ENCODE assay signal across 8 cellular contexts in the genomic region with DNA sequence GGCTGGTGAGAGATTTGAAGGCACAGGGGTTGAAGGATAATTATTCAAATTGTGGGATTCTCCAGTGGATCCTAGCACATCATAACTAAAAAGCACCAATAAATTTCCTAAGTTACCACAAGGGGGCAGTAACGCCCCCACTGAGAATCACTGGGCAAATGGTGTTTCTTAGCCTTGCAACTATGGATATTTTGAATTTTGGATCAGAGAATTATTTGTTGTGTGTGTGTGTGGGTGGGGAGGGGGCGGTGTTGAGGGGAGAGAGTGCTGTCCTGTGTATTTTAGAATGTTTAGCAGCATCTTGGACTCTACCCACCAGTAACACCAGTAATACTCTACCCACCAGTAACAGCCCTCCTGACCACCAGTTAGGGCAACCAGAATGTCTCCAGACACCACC.
DNase-seq lines count a peak whose midpoint lies in the region; ATAC-seq, FAIRE-seq and TF ChIP-seq lines count a peak whose summit lies in the region.

No MANE protein-coding gene starts in this region.

- H3K27ac Mint-ChIP-seq in stimulated activated naive B cell treated with anti-CD40 and anti-IgM and Interleukin-4, amounts not matched to agents 10 μg/mL and 1 μg/mL and 100 μg/mL, for 72 hours: no peak overlapping the region

- no peak overlapping the region for H3K4me3 Mint-ChIP-seq in stimulated activated naive B cell treated with anti-CD40 and anti-IgM and Interleukin-4, amounts not matched to agents 10 μg/mL and 1 μg/mL and 100 μg/mL, for 72 hours

- no peak for DNase-seq in BE2C
- DNase-seq in GM18507 (ENCODE audit: extremely low spot score, insufficient read length, low read depth): peak; percentile 8
- no peak for DNase-seq in WERI-Rb-1
- peak; percentile 61 for DNase-seq in iPS-NIHi7 (ENCODE audit: extremely low spot score)
- no peak for DNase-seq in uterus
- no peak for DNase-seq in COR-L47 (lab: John Stamatoyannopoulos, UW)
- DNase-seq in stimulated activated naive B cell treated with anti-CD40 and anti-IgM and Interleukin-4, amounts not matched to agents 10 μg/mL and 1 μg/mL and 100 μg/mL, for 72 hours: no peak

- peaks cover 0 to 2% of the 10 kb centered on the region in 2 donors for H3K36me3 Mint-ChIP-seq in stimulated activated naive B cell treated with anti-CD40 and anti-IgM and Interleukin-4, amounts not matched to agents 10 μg/mL and 1 μg/mL and 100 μg/mL, for 72 hours

- H3K36me3 ChIP-seq in BE2C (no peaks in the 10 kb centered on the region), WERI-Rb-1 (no peaks in the 10 kb centered on the region), uterus (no peaks in the 10 kb centered on the region)

- TF ChIP-seq POLR2A in uterus (IDR thresholded peaks at IDR 0.05): no peak

- peak; percentile 74 for FAIRE-seq in GM18507 (lab: Jason Lieb, UNC)

- peaks cover 4 to 5% of the 10 kb centered on the region in 2 donors for H3K27me3 Mint-ChIP-seq in stimulated activated naive B cell treated with anti-CD40 and anti-IgM and Interleukin-4, amounts not matched to agents 10 μg/mL and 1 μg/mL and 100 μg/mL, for 72 hours

- TF ChIP-seq CTCF in BE2C (IDR thresholded peaks at IDR 0.05; ENCODE audit: low read depth, low read length) (peak; percentile 73), WERI-Rb-1 (IDR thresholded peaks at IDR 0.05; ENCODE audit: low read depth, low read length) (peak; percentile 15; the same call in 1 of the 2 replicates), uterus (IDR thresholded peaks at IDR 0.05) (peak; percentile 58 to 73 (median 67))

- no peaks in the 10 kb centered on the region for H3K4me1 ChIP-seq in BE2C
- no peaks in the 10 kb centered on the region for H3K4me1 ChIP-seq in uterus

- H3K27ac ChIP-seq in WERI-Rb-1: no peak overlapping the region
- H3K27ac ChIP-seq in uterus: no peak overlapping the region

- H3K4me1 Mint-ChIP-seq in stimulated activated naive B cell treated with anti-CD40 and anti-IgM and Interleukin-4, amounts not matched to agents 10 μg/mL and 1 μg/mL and 100 μg/mL, for 72 hours: peaks cover 0 to 13% of the 10 kb centered on the region in 2 donors

- no peak overlapping the region for H3K4me3 ChIP-seq in BE2C (ENCODE audit: low read depth, low read length)
- no peak overlapping the region for H3K4me3 ChIP-seq in WERI-Rb-1 (ENCODE audit: low read depth, low read length)
- H3K4me3 ChIP-seq in uterus: no peak overlapping the region

- peaks cover 4 to 6% of the 10 kb centered on the region in 2 donors for H3K9me3 Mint-ChIP-seq in stimulated activated naive B cell treated with anti-CD40 and anti-IgM and Interleukin-4, amounts not matched to agents 10 μg/mL and 1 μg/mL and 100 μg/mL, for 72 hours

- peak; percentile 68 for ATAC-seq in HG03565 (IDR thresholded peaks at IDR 0.05; ENCODE audit: unreplicated experiment)
- ATAC-seq in stimulated activated naive B cell treated with anti-CD40 and anti-IgM and Interleukin-4, amounts not matched to agents 10 μg/mL and 1 μg/mL and 100 μg/mL, for 72 hours (replicated peaks): no peak

- intact Hi-C loops in uterus (cut with DNase I; ENCODE audit: low total_unique reads): no loop called here

- H3K27me3 ChIP-seq in BE2C (0 out of 2 replicates have a peak, but pooled peaks cover under 1% of the 10 kb centered on the region), WERI-Rb-1 (ENCODE audit: insufficient read depth, low read depth, severe bottlenecking) (no peaks in the 10 kb centered on the region), uterus (no peaks in the 10 kb centered on the region)

- H3K9me3 ChIP-seq in BE2C (no peaks in the 10 kb centered on the region), WERI-Rb-1 (ENCODE audit: severe bottlenecking) (no peaks in the 10 kb centered on the region), uterus (no peaks in the 10 kb centered on the region)

Comparison
In these comparisons a context has a peak if more than half of its experiments do, and no peak if none do; other contexts are left out.
1. DNase-seq: peak in GM18507 (single experiment) and iPS-NIHi7 (single experiment); none in BE2C (single experiment), WERI-Rb-1 (single experiment), uterus (0 of 2), COR-L47 (single experiment) and stimulated activated naive B cell treated with anti-CD40 and anti-IgM and Interleukin-4, amounts not matched to agents 10 μg/mL and 1 μg/mL and 100 μg/mL, for 72 hours (single experiment).
2. CTCF ChIP-seq: peak in every context shown above with its lines; median percentile 73 in BE2C; 67 in uterus; 15 in WERI-Rb-1.